In the genomic region with DNA sequence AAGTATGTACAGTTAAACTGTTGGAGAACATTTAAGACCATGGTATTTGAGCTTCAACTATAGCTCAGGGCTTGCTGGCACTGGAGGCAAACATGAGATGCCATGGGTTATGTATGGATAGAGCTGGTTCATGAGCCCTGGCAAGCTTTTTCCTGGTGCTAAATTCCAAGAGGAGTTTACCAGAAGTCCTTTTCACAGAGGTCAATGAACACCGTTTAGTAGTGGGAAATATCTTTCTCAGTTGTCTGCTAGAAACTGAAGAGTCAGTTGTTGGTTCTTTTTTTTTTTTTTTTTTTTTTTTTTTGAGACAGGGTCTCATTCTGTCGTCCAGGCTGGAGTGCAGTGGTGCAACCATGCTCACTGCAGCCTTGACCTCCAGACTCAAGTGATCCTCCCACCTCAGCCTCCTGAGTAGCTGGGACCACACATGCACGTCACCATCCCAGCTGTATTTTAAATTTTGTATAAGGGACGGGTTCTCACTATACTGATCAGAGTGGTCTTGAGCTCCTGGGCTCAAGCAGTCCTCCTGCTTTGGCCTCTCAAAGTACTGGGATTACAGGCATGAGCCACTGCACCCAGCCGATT, we compare ENCODE assay signal across 13 cellular contexts. TPM values are rescaled to one million over a fixed set of nuclear protein-coding genes. Genes with fewer than 3 reads are reported as not detected.
A peak's percentile ranks its signal among the peaks of the same experiment; 100 is the strongest.
DNase-seq lines count a peak whose midpoint lies in the region; ATAC-seq and TF ChIP-seq lines count a peak whose summit lies in the region.
"Had no signal": no experiment of that assay in that cellular context is flagged by ENCODE, and none has a peak within 500 bp of the region (broad histone marks: within the 10 kb centered on the region; RNA-seq: fewer than 3 reads in every experiment).

No MANE protein-coding gene starts in this region.

- H3K9me3 ChIP-seq in neural progenitor cell (ENCODE audit: low read depth) = no peaks in the 10 kb centered on the region

- no peaks in the 10 kb centered on the region for H3K36me3 ChIP-seq in neural progenitor cell

- H3K4me3 Mint-ChIP-seq in activated CD4-positive, alpha-beta T cell treated with anti-CD3 and anti-CD28 coated beads, Interleukin-2, amount 10 ng/mL, durations not matched to agents 7 days and 5 days = peak overlapping the region; percentile 79
- peak overlapping the region; percentile 59 to 89 (median 72) for H3K4me3 Mint-ChIP-seq in IgD-negative memory B cell
- H3K4me3 Mint-ChIP-seq in neural progenitor cell = peak overlapping the region; percentile 84

- no peaks in the 10 kb centered on the region for H3K9me3 Mint-ChIP-seq in activated CD4-positive, alpha-beta T cell treated with anti-CD3 and anti-CD28 coated beads, Interleukin-2, amount 10 ng/mL, durations not matched to agents 7 days and 5 days
- H3K9me3 Mint-ChIP-seq in IgD-negative memory B cell (no peaks in the 10 kb centered on the region), neural progenitor cell (no peaks in the 10 kb centered on the region)

- H3K4me3 ChIP-seq in dorsolateral prefrontal cortex = peak overlapping the region in 46 of 59 donors; percentile 57 to 98 (median 79)
- H3K4me3 ChIP-seq in neural progenitor cell = peak overlapping the region; percentile 61

- peaks cover 16% of the 10 kb centered on the region for H3F3A ChIP-seq in neural progenitor cell (ENCODE audit: low read depth)

- H3K4me1 ChIP-seq in neural progenitor cell = peaks cover 10% of the 10 kb centered on the region

- H3K27me3 ChIP-seq in dorsolateral prefrontal cortex (no peaks in the 10 kb centered on the region), neural progenitor cell (peaks cover 19% of the 10 kb centered on the region)

- H3K79me2 ChIP-seq in neural progenitor cell (ENCODE audit: low read depth) = peaks cover 3% of the 10 kb centered on the region

- no peak overlapping the region for H3K27ac ChIP-seq in dorsolateral prefrontal cortex
- H3K27ac ChIP-seq in neural progenitor cell = no peak overlapping the region

- intact Hi-C loops in dorsolateral prefrontal cortex (cut with DNase I) = loop anchor here (2.0 to 5.0 kb wide), 5 partner anchors 17 to 241 kb away; a partner anchor contains a TSS

- DNase-seq in activated CD4-positive, alpha-beta T cell treated with anti-CD3 and anti-CD28 coated beads, Interleukin-2, amount 10 ng/mL, durations not matched to agents 7 days and 5 days = no peak
- DNase-seq in activated CD4-positive, alpha-beta T cell treated with anti-CD3 and anti-CD28 coated beads, Interleukin-2, amount 50 U/mL, for 48 hours = no peak
- DNase-seq in dorsolateral prefrontal cortex (no peak), neural progenitor cell (ENCODE audit: low spot score) (no peak), NCI-H2029 (lab: John Stamatoyannopoulos, UW) (no peak), AG08395 (ENCODE audit: low spot score) (no peak)
- DNase-seq: activated CD4-positive, CD25-positive, alpha-beta regulatory T cell treated with anti-CD3 and anti-CD28 coated beads, Interleukin-2, amount 50 U/mL, for 72 hours; foreskin fibroblast; NCI-H1694 treated with DMSO at 0.1 percent for 48 hours; trophoblast cell had no signal

- H3K4me1 Mint-ChIP-seq in activated CD4-positive, alpha-beta T cell treated with anti-CD3 and anti-CD28 coated beads, Interleukin-2, amount 10 ng/mL, durations not matched to agents 7 days and 5 days = peaks cover 41% of the 10 kb centered on the region
- H3K4me1 Mint-ChIP-seq in IgD-negative memory B cell = peaks cover 4 to 8% (median 8%) of the 10 kb centered on the region in 3 donors
- H3K4me1 Mint-ChIP-seq in neural progenitor cell = peaks cover 20% of the 10 kb centered on the region

- CTCF ChIA-PET in activated CD4-positive, alpha-beta T cell treated with anti-CD3 and anti-CD28 coated beads, Interleukin-2, amount 10 ng/mL, durations not matched to agents 7 days and 5 days (lab: Charles Lee) = interaction anchor here (1.0 to 4.4 kb wide), 6 partner anchors 12 to 235 kb away, joined by 3 to 21 read pairs (median 6); a partner anchor contains a TSS

- no peak for ATAC-seq in GM19397 (IDR thresholded peaks at IDR 0.05; ENCODE audit: unreplicated experiment)

- H3K36me3 Mint-ChIP-seq in activated CD4-positive, alpha-beta T cell treated with anti-CD3 and anti-CD28 coated beads, Interleukin-2, amount 10 ng/mL, durations not matched to agents 7 days and 5 days (ENCODE audit: low read depth) = no peaks in the 10 kb centered on the region
- H3K36me3 Mint-ChIP-seq in IgD-negative memory B cell (no peaks in the 10 kb centered on the region), neural progenitor cell (no peaks in the 10 kb centered on the region)

- no peak for TF ChIP-seq CTCF in dorsolateral prefrontal cortex (IDR thresholded peaks at IDR 0.05 in 54 of 56, conservative IDR thresholded peaks at IDR 0.05 in 2 of 56; ENCODE audit: low read depth in 1 of 56, partially characterized antibody in 56 of 56)
- no peak for TF ChIP-seq CTCF in neural progenitor cell (IDR thresholded peaks at IDR 0.05)

- H3K27me3 Mint-ChIP-seq in activated CD4-positive, alpha-beta T cell treated with anti-CD3 and anti-CD28 coated beads, Interleukin-2, amount 10 ng/mL, durations not matched to agents 7 days and 5 days = no peaks in the 10 kb centered on the region
- H3K27me3 Mint-ChIP-seq in IgD-negative memory B cell (no peaks in the 10 kb centered on the region), neural progenitor cell (ENCODE audit: insufficient read depth, low read depth) (peaks cover 6% of the 10 kb centered on the region)

- no peak overlapping the region for H3K27ac Mint-ChIP-seq in activated CD4-positive, alpha-beta T cell treated with anti-CD3 and anti-CD28 coated beads, Interleukin-2, amount 10 ng/mL, durations not matched to agents 7 days and 5 days
- H3K27ac Mint-ChIP-seq in IgD-negative memory B cell (peak overlapping the region in 2 of 3 donors; percentile 46 to 54), neural progenitor cell (no peak overlapping the region)

- no peak overlapping the region for H3K9ac ChIP-seq in neural progenitor cell

- H2AFZ ChIP-seq in neural progenitor cell (replicated peaks) = no peak overlapping the region

- POLR2A ChIA-PET in activated CD4-positive, alpha-beta T cell treated with anti-CD3 and anti-CD28 coated beads, Interleukin-2, amount 10 ng/mL, durations not matched to agents 7 days and 5 days (lab: Charles Lee) = no interaction called here

- H3K4me2 ChIP-seq in neural progenitor cell = peak overlapping the region; percentile 97

- H4K20me1 ChIP-seq in neural progenitor cell (ENCODE audit: low read depth) = no peaks in the 10 kb centered on the region

RNA-seq across cellular contexts. Expression of a gene that starts 1.3 kb away (rescaled TPM):
- total RNA-seq in activated CD4-positive, alpha-beta T cell treated with anti-CD3 and anti-CD28 coated beads, Interleukin-2, amount 10 ng/mL, durations not matched to agents 7 days and 5 days = 10 to 100 TPM in 1 of 2 experiments, 1 to 10 TPM in 1; 9.7 to 10.6 TPM
- 6.5 TPM for polyA plus RNA-seq in IgD-negative memory B cell
- total RNA-seq in dorsolateral prefrontal cortex (10 to 100 TPM in 119 of 120 experiments, 1 to 10 TPM in 1; 8.0 to 24.7 (median 16.7) TPM), neural progenitor cell (ENCODE audit: low replicate concordance) (3.3 and 5.0 TPM in 2 replicates)

RNA-seq across cellular contexts. Expression of a gene that starts 9.5 kb away (rescaled TPM):
- total RNA-seq in activated CD4-positive, alpha-beta T cell treated with anti-CD3 and anti-CD28 coated beads, Interleukin-2, amount 10 ng/mL, durations not matched to agents 7 days and 5 days = under 1 TPM; 0.56 to 0.64 TPM
- polyA plus RNA-seq in IgD-negative memory B cell = 0.61 TPM
- total RNA-seq in dorsolateral prefrontal cortex (10 to 100 TPM in 23 of 120 experiments, 1 to 10 TPM in 97; 3.2 to 19.4 (median 7.4) TPM), neural progenitor cell (ENCODE audit: low replicate concordance) (0.15 and 5.1 TPM in 2 replicates)

RNA-seq across cellular contexts. Expression of a gene that starts 16.5 kb away (rescaled TPM):
- total RNA-seq in activated CD4-positive, alpha-beta T cell treated with anti-CD3 and anti-CD28 coated beads, Interleukin-2, amount 10 ng/mL, durations not matched to agents 7 days and 5 days = 100 to 1,000 TPM; 309 to 386 TPM
- 723 TPM for polyA plus RNA-seq in IgD-negative memory B cell
- 100 to 1,000 TPM in 85 of 120 experiments, 10 to 100 TPM in 35; 62.3 to 158 (median 110) TPM for total RNA-seq in dorsolateral prefrontal cortex
- total RNA-seq in neural progenitor cell (ENCODE audit: low replicate concordance) = 84.6 and 256 TPM in 2 replicates

RNA-seq across cellular contexts. Expression of a gene that starts 31.0 kb away (rescaled TPM):
- 1 to 10 TPM in 1 of 2 experiments, under 1 TPM in 1; 0.92 to 1.3 TPM for total RNA-seq in activated CD4-positive, alpha-beta T cell treated with anti-CD3 and anti-CD28 coated beads, Interleukin-2, amount 10 ng/mL, durations not matched to agents 7 days and 5 days
- not detected for polyA plus RNA-seq in IgD-negative memory B cell
- total RNA-seq in dorsolateral prefrontal cortex (10 to 100 TPM; 16.0 to 66.6 (median 43.0) TPM), neural progenitor cell (ENCODE audit: low replicate concordance) (2.1 and 3.0 TPM in 2 replicates)

RNA-seq across cellular contexts. Expression of a gene that starts 35.7 kb away (rescaled TPM):
- under 1 TPM; 0.10 to 0.25 TPM for total RNA-seq in activated CD4-positive, alpha-beta T cell treated with anti-CD3 and anti-CD28 coated beads, Interleukin-2, amount 10 ng/mL, durations not matched to agents 7 days and 5 days
- 0.35 TPM for polyA plus RNA-seq in IgD-negative memory B cell
- total RNA-seq in dorsolateral prefrontal cortex (1 to 10 TPM in 118 of 120 experiments, under 1 TPM in 2; 0.83 to 8.1 (median 2.2) TPM), neural progenitor cell (ENCODE audit: low replicate concordance) (0.65 and 1.1 TPM in 2 replicates)
- total RNA-seq: skeletal muscle tissue had no signal

Comparison
In these comparisons a context has a peak if more than half of its experiments do, and no peak if none do; other contexts are left out.
1. H3K27ac Mint-ChIP-seq: peak in IgD-negative memory B cell (2 of 3); none in activated CD4-positive, alpha-beta T cell treated with anti-CD3 and anti-CD28 coated beads, Interleukin-2, amount 10 ng/mL, durations not matched to agents 7 days and 5 days (single experiment) and neural progenitor cell (single experiment).
2. Peak in every context shown above with its lines, with median percentiles within 50 percentile points of each other: H3K4me3 Mint-ChIP-seq.